ENCODE assay signal across 8 cellular contexts in the genomic region with DNA sequence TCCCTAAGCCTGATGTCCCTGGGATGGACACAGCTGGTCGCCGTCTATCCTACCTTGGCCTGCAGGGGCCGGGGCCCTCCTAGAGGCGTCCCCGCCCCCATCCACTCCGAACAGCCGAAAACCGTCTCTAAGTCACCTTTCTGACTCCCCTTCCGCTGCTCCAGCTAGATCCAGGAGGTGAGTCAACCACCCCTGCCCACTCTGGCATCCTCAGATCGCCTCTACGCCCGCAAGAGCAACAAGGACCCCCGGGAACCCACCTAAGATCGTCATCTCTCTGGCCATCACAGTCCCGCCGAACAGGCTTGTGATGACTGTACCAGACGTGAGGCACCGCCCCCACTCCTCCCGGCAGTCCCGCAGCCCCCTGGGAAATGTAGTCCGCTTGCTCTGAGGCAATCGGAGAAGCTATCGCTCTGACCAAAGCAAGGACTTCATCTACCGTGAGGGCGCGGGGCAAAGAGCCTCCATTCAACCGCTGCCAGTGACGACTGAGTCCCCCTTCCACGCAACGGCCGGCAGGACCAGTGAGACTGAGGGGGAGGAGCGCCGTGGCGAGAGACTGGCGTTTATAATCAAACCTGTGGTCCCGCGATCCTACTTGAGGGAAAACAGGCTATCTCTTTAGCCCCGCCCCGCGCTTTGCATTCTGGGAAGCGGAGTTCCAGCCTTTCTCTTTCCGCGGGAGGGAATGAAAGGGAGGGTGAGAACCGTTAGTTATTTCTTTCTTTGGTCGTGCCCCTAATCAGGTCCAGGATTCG. TPM values are rescaled to one million over a fixed set of nuclear protein-coding genes. Genes with fewer than 3 reads are reported as not detected.
DNase-seq lines count a peak whose midpoint lies in the region; ATAC-seq and TF ChIP-seq lines count a peak whose summit lies in the region.

Gene HSPA13, minus strand, starts transcription at position 312 of the 761 bp plus-strand sequence. Its CDS starts 27 bp downstream, at position 285.

- no peaks in the 10 kb centered on the region for H3K27me3 ChIP-seq in upper lobe of right lung

- H3K36me3 Mint-ChIP-seq in T-helper 17 cell (ENCODE audit: low read depth), result peaks cover 3% of the 10 kb centered on the region

- peaks cover 10% of the 10 kb centered on the region for H3K36me3 ChIP-seq in upper lobe of right lung

- DNase-seq in GM13976 (ENCODE audit: low spot score) (peak; percentile 93), NCI-H146 treated with DMSO at 0.1 percent for 48 hours (lab: John Stamatoyannopoulos, UW; ENCODE audit: unreplicated experiment) (peak; percentile 94), T-helper 17 cell (peak; percentile 93 to 98 (median 97)), amygdala (lab: John Stamatoyannopoulos, UW) (peak; percentile 48 to 100 (median 100)), left cardiac atrium (peak; percentile 100), posterior vena cava (ENCODE audit: low spot score) (peak; percentile 100), upper lobe of right lung (peak; percentile 100)

- intact Hi-C loops in left cardiac atrium (cut with DNase I) (loop anchor here in 1 of 2 donors (10.0 kb wide), 1 partner anchor 1342 kb away; the partner anchor contains the start of gene USP25), posterior vena cava (cut with DNase I) (no loop called here), upper lobe of right lung (cut with DNase I) (no loop called here)

- H3K4me3 ChIP-seq in upper lobe of right lung, result peak within 1 kb of the TSS; percentile 86

- no peak for TF ChIP-seq CTCF in GM13976 (IDR thresholded peaks at IDR 0.05; ENCODE audit: borderline replicate concordance, control extremely low read depth, extremely low read depth, insufficient read depth, missing control alignments)
- no peak for TF ChIP-seq CTCF in upper lobe of right lung (IDR thresholded peaks at IDR 0.05)

- ATAC-seq in HG02870 (IDR thresholded peaks at IDR 0.05; ENCODE audit: unreplicated experiment) (peak; percentile 98), T-helper 17 cell (peak; percentile 95), left cardiac atrium (peak; percentile 99 to 100), upper lobe of right lung (peak; percentile 100)

- no peaks in the 10 kb centered on the region for H3K27me3 Mint-ChIP-seq in T-helper 17 cell

- H3K27ac Mint-ChIP-seq in T-helper 17 cell, result peak within 1 kb of the TSS; percentile 100

- no peaks in the 10 kb centered on the region for H3K9me3 ChIP-seq in T-helper 17 cell (ENCODE audit: control insufficient read depth, low read length, poor library complexity, severe bottlenecking)
- no peaks in the 10 kb centered on the region for H3K9me3 ChIP-seq in upper lobe of right lung

- H3K4me3 Mint-ChIP-seq in T-helper 17 cell, result peak within 1 kb of the TSS; percentile 100

- H3K27ac ChIP-seq in upper lobe of right lung, result peak within 1 kb of the TSS; percentile 83

- peaks cover 21% of the 10 kb centered on the region for H3K4me1 ChIP-seq in upper lobe of right lung

- H3K4me1 Mint-ChIP-seq in T-helper 17 cell, result peaks cover 25% of the 10 kb centered on the region

- in situ Hi-C loops in GM13976 (cut with MboI; ENCODE audit: low sequenced_read_pairs, unreplicated experiment), result no loop called here

RNA-seq across cellular contexts. Expression of gene HSPA13, which starts in this region (rescaled TPM):
- 10 to 100 TPM; 24.1 to 32.3 TPM for total RNA-seq in T-helper 17 cell
- 10 to 100 TPM; 17.6 to 27.4 TPM for total RNA-seq in left cardiac atrium
- total RNA-seq in posterior vena cava, result 10 to 100 TPM; 38.4 to 43.2 TPM
- 24.9 TPM for total RNA-seq in upper lobe of right lung

Comparison
In these comparisons a context has a peak if more than half of its experiments do, and no peak if none do; other contexts are left out.
1. Peak in every context shown above with its lines: DNase-seq, ATAC-seq, H3K4me3 ChIP-seq and H3K27ac ChIP-seq.